ENCODE assay signal across 15 cellular contexts in genomic region chr6:151137441-151137984, GRCh38.
"Had no signal": no experiment of that assay in that cellular context is flagged by ENCODE, and none has a peak within 500 bp of the region (broad histone marks: within the 10 kb centered on the region; RNA-seq: fewer than 3 reads in every experiment).

No MANE protein-coding gene starts in this region.

- H3K9me3 ChIP-seq: lower lobe of right lung, pancreas, testis, upper lobe of left lung had no signal

- H3K4me3 Mint-ChIP-seq: activated CD4-positive, alpha-beta T cell treated with anti-CD3 and anti-CD28 coated beads, Interleukin-2, amount 10 ng/mL, durations not matched to agents 7 days and 5 days; endodermal cell had no signal

- H3K27me3 ChIP-seq: gastroesophageal sphincter, heart right ventricle, pancreas, stomach, testis, upper lobe of left lung had no signal

- ATAC-seq: gastroesophageal sphincter, heart right ventricle, left cardiac atrium, lower lobe of right lung had no signal

- H3K27ac ChIP-seq: gastroesophageal sphincter, heart right ventricle, lower lobe of right lung, upper lobe of left lung had no signal

- FAIRE-seq: pancreas, TTC549 had no signal

- H3K4me3 ChIP-seq: gastroesophageal sphincter, heart right ventricle, lower lobe of right lung, pancreas, stomach, testis, upper lobe of left lung had no signal

- H3K4me1 ChIP-seq: gastroesophageal sphincter had no signal

- H3K9me3 Mint-ChIP-seq: activated CD4-positive, alpha-beta T cell treated with anti-CD3 and anti-CD28 coated beads, Interleukin-2, amount 10 ng/mL, durations not matched to agents 7 days and 5 days had no signal

- DNase-seq: activated CD4-positive, alpha-beta T cell treated with anti-CD3 and anti-CD28 coated beads, Interleukin-2, amount 10 ng/mL, durations not matched to agents 7 days and 5 days; activated CD4-positive, CD25-positive, alpha-beta regulatory T cell; activated naive CD4-positive, alpha-beta T cell treated with Interleukin-2 at 50 U/mL for 16 hours; dorsolateral prefrontal cortex; endodermal cell; heart right ventricle; left cardiac atrium; lower lobe of right lung; pancreas; stimulated activated CD4-positive, alpha-beta T cell treated with anti-CD3 and anti-CD28 coated beads, Interleukin-2, amount 100 ng/mL, for 24 hours; stomach; testis; upper lobe of left lung had no signal

- H3K36me3 ChIP-seq: gastroesophageal sphincter, heart right ventricle, lower lobe of right lung, pancreas, stomach, upper lobe of left lung had no signal

- H3K4me1 Mint-ChIP-seq: activated CD4-positive, alpha-beta T cell treated with anti-CD3 and anti-CD28 coated beads, Interleukin-2, amount 10 ng/mL, durations not matched to agents 7 days and 5 days had no signal

- H3K27ac Mint-ChIP-seq: activated CD4-positive, alpha-beta T cell treated with anti-CD3 and anti-CD28 coated beads, Interleukin-2, amount 10 ng/mL, durations not matched to agents 7 days and 5 days; endodermal cell had no signal
